9 cellular contexts compared by ENCODE assay signal in genomic region chr11:115383431-115383830, GRCh38.
"Had no signal": no experiment of that assay in that cellular context is flagged by ENCODE, and none has a peak within 500 bp of the region (broad histone marks: within the 10 kb centered on the region; RNA-seq: fewer than 3 reads in every experiment).

No MANE protein-coding gene starts in this region.

- H3K4me3 ChIP-seq: GM23338, K562 had no signal

- H3K27ac Mint-ChIP-seq: GM23338, H9, IgD-negative memory B cell had no signal

- H3K4me3 Mint-ChIP-seq: GM23338, H9, IgD-negative memory B cell had no signal

- H3K9me3 Mint-ChIP-seq: GM23338, H9 had no signal

- ATAC-seq: GM23338, K562 had no signal

- FAIRE-seq: H1, H54, HTR-8/SVneo, K562 had no signal

- H2AFZ ChIP-seq: GM23338 had no signal

- H3K36me3 Mint-ChIP-seq: IgD-negative memory B cell had no signal

- DNase-seq: H9, HCEC 1CT, KG1 had no signal
